23 cellular contexts compared by ENCODE assay signal in genomic region chr2:79099140-79099686, GRCh38. TPM values are rescaled to one million over a fixed set of nuclear protein-coding genes. Genes with fewer than 3 reads are reported as not detected.
"Had no signal": no experiment of that assay in that cellular context is flagged by ENCODE, and none has a peak within 500 bp of the region (broad histone marks: within the 10 kb centered on the region; RNA-seq: fewer than 3 reads in every experiment).

No MANE protein-coding gene starts in this region.

- FAIRE-seq: endometrium, islet of Langerhans, small intestine had no signal

- H3K9me3 ChIP-seq: gastrocnemius medialis, ovary had no signal

- H3K27me3 Mint-ChIP-seq: progenitor cell of endocrine pancreas had no signal

- H3K27me3 ChIP-seq: gastrocnemius medialis, heart right ventricle, ovary had no signal

- H3K4me1 Mint-ChIP-seq: natural killer cell, neural crest cell had no signal

- H3K27ac ChIP-seq: gastrocnemius medialis, heart right ventricle, ovary had no signal

- H3K36me3 ChIP-seq: gastrocnemius medialis, heart right ventricle, ovary had no signal

- H3K4me1 ChIP-seq: gastrocnemius medialis, heart right ventricle had no signal

- H3K4me3 Mint-ChIP-seq: natural killer cell, neural crest cell had no signal

- H3K4me3 ChIP-seq: gastrocnemius medialis, heart right ventricle, ovary had no signal

- H3K27ac Mint-ChIP-seq: natural killer cell, progenitor cell of endocrine pancreas had no signal

- DNase-seq: effector memory CD4-positive, alpha-beta T cell; gastrocnemius medialis; heart right ventricle; hypothalamus; kidney glomerular epithelial cell; mesendoderm; natural killer cell; nucleus accumbens; ovary; right cardiac atrium; small intestine; stimulated activated CD4-positive, alpha-beta T cell treated with anti-CD3 and anti-CD28 coated beads, Interleukin-12 subunit alpha, Interleukin-12 subunit beta, amount 100 ng/mL, for 4 hours; stimulated activated naive CD4-positive, alpha-beta T cell treated with Interleukin-2 at 50 U/mL for 16 hours; trophoblast cell had no signal

- ATAC-seq: esophagus mucosa, gastrocnemius medialis, heart right ventricle, natural killer cell, right cardiac atrium had no signal

RNA-seq across cellular contexts. Expression of gene REG1B, which starts 11.4 kb away (rescaled TPM):
- total RNA-seq: esophagus mucosa, fibroblast of villous mesenchyme, liver, lung microvascular endothelial cell, natural killer cell, neural crest cell, progenitor cell of endocrine pancreas, right cardiac atrium, urinary bladder had no signal
- polyA plus RNA-seq: ovary had no signal

RNA-seq across cellular contexts. Expression of gene REG1A, which starts 21.1 kb away (rescaled TPM):
- total RNA-seq: esophagus mucosa, fibroblast of villous mesenchyme, gastrocnemius medialis, lung microvascular endothelial cell, natural killer cell, neural crest cell, progenitor cell of endocrine pancreas, urinary bladder had no signal
